23 cellular contexts compared by ENCODE assay signal in genomic region chr3:155076888-155077287, GRCh38. TPM values are rescaled to one million over a fixed set of nuclear protein-coding genes. Genes with fewer than 3 reads are reported as not detected.
DNase-seq lines count a peak whose midpoint lies in the region; ATAC-seq and TF ChIP-seq lines count a peak whose summit lies in the region.
"Had no signal": no experiment of that assay in that cellular context is flagged by ENCODE, and none has a peak within 500 bp of the region (broad histone marks: within the 10 kb centered on the region; RNA-seq: fewer than 3 reads in every experiment).

No MANE protein-coding gene starts in this region.

- H2BK5ac ChIP-seq in IMR-90 (ENCODE audit: low read depth, low read length, poor library complexity, severe bottlenecking), result no peak overlapping the region
- no peak overlapping the region for H2BK5ac ChIP-seq in mesendoderm (ENCODE audit: low read length)

- H2AK9ac ChIP-seq in IMR-90 (replicated peaks; ENCODE audit: low read depth, low read length, poor library complexity), result no peak overlapping the region

- ATAC-seq in IMR-90 (ENCODE audit: low read depth), result no peak
- no peak for ATAC-seq in left ventricle myocardium superior
- ATAC-seq: Panc1, Right ventricle myocardium inferior had no signal

- DNase-seq in IMR-90, result peak; percentile 52
- peak; percentile 26 for DNase-seq in RKO (ENCODE audit: low spot score)
- DNase-seq in choroid plexus epithelial cell (ENCODE audit: low read depth), result peak; percentile 35
- peak; percentile 36 for DNase-seq in mesendoderm
- DNase-seq in left ventricle myocardium superior, result no peak
- DNase-seq in activated naive CD4-positive, alpha-beta T cell treated with anti-CD3 and anti-CD28 coated beads, Interleukin-2, amount 50 U/mL, for 16 hours, result no peak
- no peak for DNase-seq in HT-29 (ENCODE audit: low spot score)
- DNase-seq: BE2C; DMS53; GF-D8; Karpas-422; NCI-H1048; NCI-H1417 treated with DMSO at 0.1 percent for 48 hours; NCI-H187 treated with DMSO at 0.1 percent for 48 hours; NCI-H2107; NCI-H510A treated with DMSO at 0.1 percent for 48 hours; NCI-H748 treated with DMSO at 0.1 percent for 48 hours; NK-92 treated with Interleukin-12 subunit alpha and Interleukin-12 subunit beta, amount 100 ng/mL, for 24 hours had no signal

- in situ Hi-C loops in IMR-90 (cut with MboI; ENCODE audit: low sequenced_read_pairs), result loop anchor here (10.0 kb wide), 1 partner anchor 192 kb away; no protein-coding TSS in a partner anchor

- no peaks in the 10 kb centered on the region for H3K36me3 ChIP-seq in IMR-90 (ENCODE audit: control insufficient read depth, insufficient read depth, low read length)
- no peaks in the 10 kb centered on the region for H3K36me3 ChIP-seq in mesendoderm (ENCODE audit: control insufficient read depth, insufficient read depth, low read length)
- H3K36me3 ChIP-seq: BE2C, HAP-1, SJSA1 had no signal

- H3K4me2 ChIP-seq in IMR-90 (ENCODE audit: low read depth, low read length) (no peak overlapping the region), mesendoderm (ENCODE audit: low read length) (no peak overlapping the region)

- H3K23ac ChIP-seq in IMR-90 (ENCODE audit: low read depth, low read length) (no peak overlapping the region), mesendoderm (ENCODE audit: low read length) (no peak overlapping the region)

- H3K4me1 ChIP-seq in IMR-90 (ENCODE audit: control insufficient read depth, insufficient read depth, low read length) (0 out of 2 replicates have a peak, but pooled peaks cover 2% of the 10 kb centered on the region), mesendoderm (ENCODE audit: control insufficient read depth, low read depth, low read length) (peaks cover 2% of the 10 kb centered on the region)
- H3K4me1 ChIP-seq: BE2C had no signal

- H3K4ac ChIP-seq in IMR-90 (ENCODE audit: low read depth, low read length) (no peak overlapping the region), mesendoderm (ENCODE audit: low read depth, low read length) (no peak overlapping the region)

- H3K27me3 ChIP-seq in IMR-90 (ENCODE audit: control insufficient read depth, insufficient read depth, low read length) (peaks cover 5% of the 10 kb centered on the region), mesendoderm (ENCODE audit: insufficient read depth, low read length, poor library complexity) (no peaks in the 10 kb centered on the region)

- no peak overlapping the region for H2AFZ ChIP-seq in IMR-90 (replicated peaks; ENCODE audit: low read length, poor library complexity)

- intact Hi-C loops in IMR-90 (cut with micrococcal nuclease), result loop anchor here (5.0 kb wide), 3 partner anchors 225 to 300 kb away; no protein-coding TSS in a partner anchor
- intact Hi-C loops in left ventricle myocardium superior (cut with micrococcal nuclease), result no loop called here

- dilution Hi-C loops in IMR-90 (cut with HindIII; ENCODE audit: low sequenced_read_pairs, unreplicated experiment), result no loop called here

- H3K79me2 ChIP-seq in mesendoderm (ENCODE audit: control insufficient read depth, insufficient read depth, low read length), result no peaks in the 10 kb centered on the region

- no peak overlapping the region for H2BK20ac ChIP-seq in IMR-90 (ENCODE audit: low read depth, low read length)

- no peaks in the 10 kb centered on the region for H4K20me1 ChIP-seq in IMR-90 (ENCODE audit: insufficient read depth, low read length)

- no CpG with 5 or more reads among the region's 4 CpGs for WGBS in IMR-90 (ENCODE audit: extremely low coverage in 2 of 2, insufficient read length in 1 of 2), 2 experiments
- no CpG with 5 or more reads among the region's 4 CpGs for WGBS in mesendoderm (ENCODE audit: extremely low coverage, insufficient coverage, low lambda C conversion rate)

- no peak for TF ChIP-seq RAD21 in IMR-90 (IDR thresholded peaks at IDR 0.05; ENCODE audit: low read length)

- no peak overlapping the region for H2BK120ac ChIP-seq in IMR-90 (ENCODE audit: low read depth, low read length)
- H2BK120ac ChIP-seq in mesendoderm (ENCODE audit: low read depth, low read length), result no peak overlapping the region

- H3K56ac ChIP-seq in IMR-90 (ENCODE audit: extremely low read depth, insufficient read depth, low read length) (no peak overlapping the region), mesendoderm (ENCODE audit: low read length) (no peak overlapping the region)

- H3K14ac ChIP-seq in IMR-90 (replicated peaks; ENCODE audit: low read depth, low read length), result no peak overlapping the region

- no peak overlapping the region for H3K27ac ChIP-seq in IMR-90 (ENCODE audit: insufficient read depth, low read length)
- H3K27ac ChIP-seq in mesendoderm (ENCODE audit: low read depth, low read length), result no peak overlapping the region
- H3K27ac ChIP-seq: SJSA1 had no signal

- POLR2A ChIA-PET in IMR-90 (lab: Charles Lee; ENCODE audit: unreplicated experiment), result no interaction called here

- BruUV-seq in IMR-90 (replicated peaks; lab: Mats Ljungman, UMichigan), result no TSS peak

- TF ChIP-seq POLR2A in IMR-90 (IDR thresholded peaks at IDR 0.05; ENCODE audit: low read depth, low read length), result no peak

- no peaks in the 10 kb centered on the region for H3K9me1 ChIP-seq in IMR-90 (ENCODE audit: insufficient read depth, low read length)

- H4K91ac ChIP-seq in IMR-90 (ENCODE audit: insufficient read depth, low read depth, low read length), result no peak overlapping the region; the same call in 1 of the 2 replicates

- no peaks in the 10 kb centered on the region for H3K9me3 ChIP-seq in IMR-90 (ENCODE audit: control insufficient read depth, insufficient read depth, low read length)
- H3K9me3 ChIP-seq: BE2C, HAP-1, SJSA1 had no signal

- no peaks in the 10 kb centered on the region for H3K79me1 ChIP-seq in IMR-90 (ENCODE audit: low read depth in 1 of 2, low read length in 2 of 2)
- peaks cover 2% of the 10 kb centered on the region for H3K79me1 ChIP-seq in mesendoderm (ENCODE audit: low read length)

- H3K9ac ChIP-seq in IMR-90 (ENCODE audit: low read depth, low read length) (no peak overlapping the region), mesendoderm (ENCODE audit: low read length) (no peak overlapping the region)

- TF ChIP-seq CTCF in IMR-90 (conservative IDR thresholded peaks at IDR 0.05; ENCODE audit: low read depth, low read length) (no peak), choroid plexus epithelial cell (conservative IDR thresholded peaks at IDR 0.05; ENCODE audit: low read depth, low read length) (no peak)

- H3K18ac ChIP-seq in IMR-90 (ENCODE audit: low read depth, low read length) (no peak overlapping the region), mesendoderm (ENCODE audit: low read length) (no peak overlapping the region)

- H2AK5ac ChIP-seq in IMR-90 (ENCODE audit: low read depth, low read length), result no peak overlapping the region
- no peak overlapping the region for H2AK5ac ChIP-seq in mesendoderm (ENCODE audit: low read length)

- no peak overlapping the region for H3K4me3 ChIP-seq in IMR-90 (ENCODE audit: insufficient read depth, low read depth, low read length)
- H3K4me3 ChIP-seq in choroid plexus epithelial cell (ENCODE audit: low read depth, low read length), result no peak overlapping the region
- no peak overlapping the region for H3K4me3 ChIP-seq in mesendoderm (ENCODE audit: low read length)
- H3K4me3 ChIP-seq: HAP-1, SJSA1 had no signal

- H2BK15ac ChIP-seq in IMR-90 (ENCODE audit: low read depth, low read length) (0 out of 3 replicates have a peak overlapping the region, but pooled peaks have one; percentile 23), mesendoderm (replicated peaks; ENCODE audit: low read depth) (no peak overlapping the region)

- CTCF ChIA-PET in IMR-90 (lab: Yijun Ruan, JAX), result no interaction called here

- H4K8ac ChIP-seq in IMR-90 (ENCODE audit: low read depth in 2 of 2, low read length in 2 of 2), result no peak overlapping the region
- no peak overlapping the region for H4K8ac ChIP-seq in mesendoderm (ENCODE audit: low read depth, low read length)

- H4K5ac ChIP-seq in IMR-90 (ENCODE audit: low read depth, low read length), result no peak overlapping the region
- no peak overlapping the region for H4K5ac ChIP-seq in mesendoderm (ENCODE audit: low read length)

TF ChIP-seq in IMR-90, 13 proteins besides CTCF, POLR2A, EP300 and RAD21:
- TF ChIP-seq FOS (IDR thresholded peaks at IDR 0.05; ENCODE audit: low read depth, low read length), result no peak
- TF ChIP-seq RCOR1 (IDR thresholded peaks at IDR 0.05; ENCODE audit: insufficient replicate concordance, low read length), result no peak
- TF ChIP-seq BHLHE40 (IDR thresholded peaks at IDR 0.05; ENCODE audit: low read depth, low read length), result no peak
- no peak for TF ChIP-seq MAZ (IDR thresholded peaks at IDR 0.05; ENCODE audit: borderline replicate concordance, low read depth, low read length)
- no peak for TF ChIP-seq MXI1 (IDR thresholded peaks at IDR 0.05; ENCODE audit: borderline replicate concordance, low read depth, low read length)
- TF ChIP-seq USF2 (IDR thresholded peaks at IDR 0.05; ENCODE audit: low read depth, low read length), result no peak
- no peak for TF ChIP-seq MAFK (IDR thresholded peaks at IDR 0.05; ENCODE audit: low read depth, low read length)
- TF ChIP-seq CEBPB (IDR thresholded peaks at IDR 0.05; ENCODE audit: low read depth, low read length), result no peak
- no peak for TF ChIP-seq NFE2L2 (IDR thresholded peaks at IDR 0.05; ENCODE audit: low read depth, low read length)
- TF ChIP-seq ELK1 (IDR thresholded peaks at IDR 0.05; ENCODE audit: borderline replicate concordance, low read depth, low read length), result no peak
TF ChIP-seq in IMR-90: peak in this region for 0.

RNA-seq across cellular contexts. Expression of gene MME, which starts 3.2 kb away (rescaled TPM):
- total RNA-seq in IMR-90 (2012; rRNA removed), result 19.4 and 22.8 TPM in 2 replicates
- 7.5 and 11.7 TPM in 2 replicates for polyA plus RNA-seq in IMR-90 (2012; rRNA removed)
- polyA plus RNA-seq in IMR-90 (2012; cell fraction: cytosol; rRNA removed), result 2.2 and 6.1 TPM in 2 replicates
- polyA plus RNA-seq in IMR-90 (2012; cell fraction: nucleus; rRNA removed; ENCODE audit: low replicate concordance), result 2.2 and 16.5 TPM in 2 replicates
- polyA plus RNA-seq in mesendoderm (2013, experiment 1 of 2), result 16.9 TPM
- 15.7 TPM for polyA plus RNA-seq in mesendoderm (2013, experiment 2 of 2)
- total RNA-seq in left ventricle myocardium superior, result 3.9 TPM
- total RNA-seq in HT-29 (2014; rRNA removed; shearing (Covaris generic)), result 0.03 TPM in 1 of 2 replicates, not detected in the other
- total RNA-seq: A673 had no signal

Comparison
In these comparisons a context has a peak if more than half of its experiments do, and no peak if none do; other contexts are left out.
1. DNase-seq: peak in IMR-90 (single experiment), RKO (single experiment), choroid plexus epithelial cell (single experiment) and mesendoderm (single experiment); none in left ventricle myocardium superior (single experiment), activated naive CD4-positive, alpha-beta T cell treated with anti-CD3 and anti-CD28 coated beads, Interleukin-2, amount 50 U/mL, for 16 hours (single experiment) and HT-29 (single experiment).